ENCODE assay signal across 1 cellular context in the genomic region with DNA sequence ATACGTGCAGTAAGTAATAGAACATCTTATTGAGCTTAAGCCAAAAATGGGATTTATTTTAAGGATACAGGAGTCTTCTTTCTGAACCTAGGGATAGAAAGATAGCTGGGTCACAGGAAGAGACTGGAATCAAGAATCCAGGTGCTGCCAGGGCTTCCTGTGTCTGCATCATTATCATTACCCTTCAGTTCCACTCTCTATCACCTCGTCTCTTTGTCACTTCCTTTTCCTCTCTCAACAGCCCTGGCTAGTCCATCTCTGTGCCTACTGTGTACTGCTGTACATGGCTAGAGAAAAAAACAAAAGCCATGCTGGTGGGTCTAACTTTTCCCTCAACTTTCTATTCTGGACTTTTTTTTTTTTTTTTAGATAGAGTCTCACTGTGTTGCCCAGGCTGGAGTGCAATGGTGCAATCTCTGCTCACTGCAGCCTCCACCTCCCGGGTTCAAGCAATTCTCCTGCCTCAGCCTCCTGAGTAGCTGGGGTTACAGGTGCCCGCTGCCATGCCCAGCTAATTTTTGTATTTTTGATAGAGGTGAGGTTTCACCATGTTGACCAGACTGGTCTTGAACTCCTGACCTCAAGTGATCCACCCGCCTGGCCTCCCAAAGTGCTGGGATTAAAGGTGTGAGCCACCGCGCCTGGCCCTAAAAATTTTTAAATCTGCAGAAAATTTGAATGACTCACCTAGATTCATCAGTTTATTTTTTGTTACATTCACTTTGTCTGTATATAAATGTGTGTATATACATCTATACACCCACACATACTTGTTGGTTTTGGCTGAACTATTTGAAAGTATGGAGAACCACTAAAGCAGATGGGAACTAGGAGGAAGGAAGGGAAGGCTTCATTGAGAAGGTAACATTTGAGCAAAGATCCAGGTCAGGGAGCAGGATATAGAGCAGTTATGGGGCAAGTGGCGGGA.
TF ChIP-seq lines count a peak whose summit lies in the region.

No MANE protein-coding gene starts in this region.

TF ChIP-seq in A549, 52 proteins besides CTCF, POLR2A, EP300 and RAD21 (continued from another document):
- TF ChIP-seq, protein P1, sequence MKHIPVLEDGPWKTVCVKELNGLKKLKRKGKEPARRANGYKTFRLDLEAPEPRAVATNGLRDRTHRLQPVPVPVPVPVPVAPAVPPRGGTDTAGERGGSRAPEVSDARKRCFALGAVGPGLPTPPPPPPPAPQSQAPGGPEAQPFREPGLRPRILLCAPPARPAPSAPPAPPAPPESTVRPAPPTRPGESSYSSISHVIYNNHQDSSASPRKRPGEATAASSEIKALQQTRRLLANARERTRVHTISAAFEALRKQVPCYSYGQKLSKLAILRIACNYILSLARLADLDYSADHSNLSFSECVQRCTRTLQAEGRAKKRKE (CRISPR knock-in tag; IDR thresholded peaks at IDR 0.05; ENCODE audit: low read depth), result no peak
- no peak for TF ChIP-seq HOXA7 (CRISPR knock-in tag; IDR thresholded peaks at IDR 0.05)
